In genomic region chr1:68015369-68015768, GRCh38 we compare ENCODE assay signal across 20 cellular contexts. TPM values are rescaled to one million over a fixed set of nuclear protein-coding genes. Genes with fewer than 3 reads are reported as not detected.
"Had no signal": no experiment of that assay in that cellular context is flagged by ENCODE, and none has a peak within 500 bp of the region (broad histone marks: within the 10 kb centered on the region; RNA-seq: fewer than 3 reads in every experiment).

No MANE protein-coding gene starts in this region.

- H3K4me3 Mint-ChIP-seq: activated B cell treated with CpG ODN at 0.5 μM for 24 hours; activated CD8-positive, alpha-beta T cell treated with anti-CD3 and anti-CD28 coated beads for 36 hours; activated naive CD4-positive, alpha-beta T cell treated with anti-CD3 and anti-CD28 coated beads, Interleukin-2, amount 50 U/mL, for 24 hours; central memory CD8-positive, alpha-beta T cell; neural crest cell; stimulated activated effector memory CD8-positive, alpha-beta T cell treated with anti-CD3 and anti-CD28 coated beads, Interleukin-12 subunit alpha, Interleukin-12 subunit beta, amount 100 ng/mL, for 72 hours had no signal

- H3K27ac ChIP-seq: body of pancreas, pancreas, transverse colon, vagina had no signal

- H3K36me3 Mint-ChIP-seq: activated naive CD4-positive, alpha-beta T cell treated with anti-CD3 and anti-CD28 coated beads, Interleukin-2, amount 50 U/mL, for 24 hours; stimulated activated effector memory CD8-positive, alpha-beta T cell treated with anti-CD3 and anti-CD28 coated beads, Interleukin-12 subunit alpha, Interleukin-12 subunit beta, amount 100 ng/mL, for 72 hours had no signal

- ATAC-seq: activated CD8-positive, alpha-beta T cell treated with anti-CD3 and anti-CD28 coated beads for 36 hours; body of pancreas; left colon; pancreas; stimulated activated effector memory CD8-positive, alpha-beta T cell treated with anti-CD3 and anti-CD28 coated beads, Interleukin-12 subunit alpha, Interleukin-12 subunit beta, amount 100 ng/mL, for 72 hours had no signal

- H3K4me1 ChIP-seq: body of pancreas, pancreas, transverse colon, vagina had no signal

- FAIRE-seq: endothelial cell of umbilical vein, pancreas had no signal

- H3K9me3 Mint-ChIP-seq: activated B cell treated with CpG ODN at 0.5 μM for 24 hours; activated CD8-positive, alpha-beta T cell treated with anti-CD3 and anti-CD28 coated beads for 36 hours; activated naive CD4-positive, alpha-beta T cell treated with anti-CD3 and anti-CD28 coated beads, Interleukin-2, amount 50 U/mL, for 24 hours; stimulated activated effector memory CD8-positive, alpha-beta T cell treated with anti-CD3 and anti-CD28 coated beads, Interleukin-12 subunit alpha, Interleukin-12 subunit beta, amount 100 ng/mL, for 72 hours had no signal

- DNase-seq: activated B cell treated with CpG ODN at 0.5 μM for 24 hours; activated CD4-positive, alpha-beta T cell treated with anti-CD3 and anti-CD28 coated beads for 48 hours; activated CD8-positive, alpha-beta T cell treated with anti-CD3 and anti-CD28 coated beads for 36 hours; activated effector memory CD4-positive, alpha-beta T cell treated with anti-CD3 and anti-CD28 coated beads, Interleukin-2, amount 50 U/mL, for 16 hours; activated T-cell treated with anti-CD3 and anti-CD28 coated beads, Interleukin-2, amount 50 U/mL, for 48 hours; body of pancreas; cortex of kidney; effector CD8-positive, alpha-beta T cell; foreskin melanocyte; left colon; midbrain; pancreas; T-helper 2 cell; transverse colon had no signal

- H3K27me3 ChIP-seq: body of pancreas, pancreas, transverse colon, vagina had no signal

- H3K27me3 Mint-ChIP-seq: activated B cell treated with CpG ODN at 0.5 μM for 24 hours; central memory CD8-positive, alpha-beta T cell had no signal

- H3K27ac Mint-ChIP-seq: activated B cell treated with CpG ODN at 0.5 μM for 24 hours; activated CD8-positive, alpha-beta T cell treated with anti-CD3 and anti-CD28 coated beads for 36 hours; activated naive CD4-positive, alpha-beta T cell treated with anti-CD3 and anti-CD28 coated beads, Interleukin-2, amount 50 U/mL, for 24 hours; stimulated activated effector memory CD8-positive, alpha-beta T cell treated with anti-CD3 and anti-CD28 coated beads, Interleukin-12 subunit alpha, Interleukin-12 subunit beta, amount 100 ng/mL, for 72 hours had no signal

- H3K9me3 ChIP-seq: body of pancreas, pancreas, transverse colon, vagina had no signal

- H3K4me3 ChIP-seq: body of pancreas, pancreas, transverse colon, vagina had no signal

- H3K36me3 ChIP-seq: pancreas, transverse colon, vagina had no signal

- H3K4me1 Mint-ChIP-seq: activated B cell treated with CpG ODN at 0.5 μM for 24 hours; activated naive CD4-positive, alpha-beta T cell treated with anti-CD3 and anti-CD28 coated beads, Interleukin-2, amount 50 U/mL, for 24 hours; central memory CD8-positive, alpha-beta T cell; stimulated activated effector memory CD8-positive, alpha-beta T cell treated with anti-CD3 and anti-CD28 coated beads, Interleukin-12 subunit alpha, Interleukin-12 subunit beta, amount 100 ng/mL, for 72 hours had no signal

RNA-seq across cellular contexts. Expression of gene DIRAS3, which starts 35.1 kb away (rescaled TPM):
- total RNA-seq: activated B cell treated with CpG ODN at 0.5 μM for 24 hours had no signal
